ENCODE assay signal across 11 cellular contexts in the genomic region with DNA sequence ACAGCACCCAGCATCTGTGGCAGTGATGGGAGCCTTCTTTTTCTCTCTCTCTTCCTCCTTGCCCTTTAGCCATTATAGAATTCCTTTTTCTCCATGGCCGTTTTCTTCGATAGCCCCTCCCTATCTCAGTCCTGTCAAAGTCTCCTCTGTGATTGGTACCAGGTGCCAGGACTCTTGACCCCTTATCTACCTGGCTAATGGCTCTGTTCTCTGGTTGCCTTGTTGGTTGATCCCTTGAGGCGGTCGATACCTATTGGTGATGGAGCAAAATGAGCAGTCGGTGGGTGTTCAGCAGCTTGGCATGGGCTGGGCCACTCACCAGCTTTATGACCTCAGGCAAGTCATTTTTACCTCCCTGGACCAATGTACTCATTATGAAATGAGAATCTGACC. TPM values are rescaled to one million over a fixed set of nuclear protein-coding genes. Genes with fewer than 3 reads are reported as not detected.
A peak's percentile ranks its signal among the peaks of the same experiment; 100 is the strongest.
DNase-seq lines count a peak whose midpoint lies in the region; ATAC-seq and TF ChIP-seq lines count a peak whose summit lies in the region.
"Had no signal": no experiment of that assay in that cellular context is flagged by ENCODE, and none has a peak within 500 bp of the region (broad histone marks: within the 10 kb centered on the region; RNA-seq: fewer than 3 reads in every experiment).

No MANE protein-coding gene starts in this region.

- DNase-seq in heart right ventricle (no peak), cardiac septum (ENCODE audit: low spot score) (no peak), immature natural killer cell (no peak), suprapubic skin (ENCODE audit: low spot score in 2 of 2) (no peak), NCI-H2196 (lab: John Stamatoyannopoulos, UW; ENCODE audit: unreplicated experiment) (no peak)
- DNase-seq in activated T-helper 1 cell treated with anti-CD3 and anti-CD28 coated beads, Interleukin-12 subunit alpha, Interleukin-12 subunit beta, Interleukin-2, Interleukin-4 antibody, amounts not matched to agents 30 ng/mL and 10 ng/mL and 1 ng/mL, durations not matched to agents 14 hours and 24 hours and 36 hours (ENCODE audit: low spot score), result no peak
- DNase-seq: DMS153 had no signal

- H3K27ac ChIP-seq in heart right ventricle (no peak overlapping the region), suprapubic skin (no peak overlapping the region)
- H3K27ac ChIP-seq: parathyroid adenoma had no signal

- TF ChIP-seq POLR2A in suprapubic skin (IDR thresholded peaks at IDR 0.05), result no peak

- ATAC-seq in heart right ventricle (no peak), GM19463 (IDR thresholded peaks at IDR 0.05; ENCODE audit: unreplicated experiment) (no peak), SK-N-SH treated with all-trans-retinoic acid at 6 μM for 48 hours (no peak)

- peaks cover 74% of the 10 kb centered on the region for H3K4me1 Mint-ChIP-seq in activated T-helper 1 cell treated with anti-CD3 and anti-CD28 coated beads, Interleukin-12 subunit alpha, Interleukin-12 subunit beta, Interleukin-2, Interleukin-4 antibody, amounts not matched to agents 30 ng/mL and 10 ng/mL and 1 ng/mL, durations not matched to agents 14 hours and 24 hours and 36 hours (ENCODE audit: low read depth)
- peaks cover 19 to 20% of the 10 kb centered on the region in 2 donors for H3K4me1 Mint-ChIP-seq in immature natural killer cell

- no peaks in the 10 kb centered on the region for H3K9me3 Mint-ChIP-seq in activated T-helper 1 cell treated with anti-CD3 and anti-CD28 coated beads, Interleukin-12 subunit alpha, Interleukin-12 subunit beta, Interleukin-2, Interleukin-4 antibody, amounts not matched to agents 30 ng/mL and 10 ng/mL and 1 ng/mL, durations not matched to agents 14 hours and 24 hours and 36 hours
- H3K9me3 Mint-ChIP-seq in immature natural killer cell, result peaks cover 0 to 3% (median 0%) of the 10 kb centered on the region in 6 donors

- H3K27me3 ChIP-seq in heart right ventricle (peaks cover 0 to 44% (median 0%) of the 10 kb centered on the region in 7 donors), suprapubic skin (no peaks in the 10 kb centered on the region)

- TF ChIP-seq CTCF in heart right ventricle (IDR thresholded peaks at IDR 0.05), result no peak
- no peak for TF ChIP-seq CTCF in suprapubic skin (IDR thresholded peaks at IDR 0.05)

- H3K4me3 ChIP-seq in heart right ventricle (peak overlapping the region in 9 of 10 donors; percentile 63 to 95 (median 81)), suprapubic skin (peak overlapping the region; percentile 91)

- H3K4me1 ChIP-seq in heart right ventricle (peaks cover 11 to 72% (median 38%) of the 10 kb centered on the region in 9 donors), suprapubic skin (peaks cover 37% of the 10 kb centered on the region)

- peaks cover 16% of the 10 kb centered on the region for H3K27me3 Mint-ChIP-seq in activated T-helper 1 cell treated with anti-CD3 and anti-CD28 coated beads, Interleukin-12 subunit alpha, Interleukin-12 subunit beta, Interleukin-2, Interleukin-4 antibody, amounts not matched to agents 30 ng/mL and 10 ng/mL and 1 ng/mL, durations not matched to agents 14 hours and 24 hours and 36 hours (ENCODE audit: insufficient read depth)
- peaks cover 25 to 39% (median 35%) of the 10 kb centered on the region in 3 donors for H3K27me3 Mint-ChIP-seq in immature natural killer cell (ENCODE audit: low read depth in 3 of 3)

- no peak for TF ChIP-seq EP300 in suprapubic skin (IDR thresholded peaks at IDR 0.05)

- 89 to 98% methylated on average over 5 of the region's 5 CpGs for WGBS in heart right ventricle, 2 donors
- 84% methylated on average over 5 of the region's 5 CpGs for WGBS in suprapubic skin

- H3K9me3 ChIP-seq in heart right ventricle (no peaks in the 10 kb centered on the region), suprapubic skin (no peaks in the 10 kb centered on the region)
- H3K9me3 ChIP-seq: Peyer's patch had no signal

- peaks cover 0 to 12% (median 4%) of the 10 kb centered on the region in 9 donors for H3K36me3 ChIP-seq in heart right ventricle
- peaks cover 8% of the 10 kb centered on the region for H3K36me3 ChIP-seq in suprapubic skin

- H3K36me3 Mint-ChIP-seq in activated T-helper 1 cell treated with anti-CD3 and anti-CD28 coated beads, Interleukin-12 subunit alpha, Interleukin-12 subunit beta, Interleukin-2, Interleukin-4 antibody, amounts not matched to agents 30 ng/mL and 10 ng/mL and 1 ng/mL, durations not matched to agents 14 hours and 24 hours and 36 hours (ENCODE audit: low read depth), result peaks cover 28% of the 10 kb centered on the region
- H3K36me3 Mint-ChIP-seq in immature natural killer cell, result no peaks in the 10 kb centered on the region

- intact Hi-C loops in heart right ventricle (cut with DNase I) (loop anchor here in 3 of 10 donors (5.0 to 10.0 kb wide), 3 partner anchors 54 to 128 kb away; no protein-coding TSS in a partner anchor), cardiac septum (cut with DNase I) (loop anchor here (10.0 kb wide), 1 partner anchor 576 kb away; the partner anchor contains the start of genes DTL and INTS7)
- intact Hi-C loops in activated T-helper 1 cell treated with anti-CD3 and anti-CD28 coated beads, Interleukin-12 subunit alpha, Interleukin-12 subunit beta, Interleukin-2, Interleukin-4 antibody, amounts not matched to agents 30 ng/mL and 10 ng/mL and 1 ng/mL, durations not matched to agents 14 hours and 24 hours and 36 hours (cut with micrococcal nuclease), result loop anchor here (2.0 to 5.0 kb wide), 2 partner anchors 20 to 387 kb away; no protein-coding TSS in a partner anchor

- no peak overlapping the region for H3K27ac Mint-ChIP-seq in activated T-helper 1 cell treated with anti-CD3 and anti-CD28 coated beads, Interleukin-12 subunit alpha, Interleukin-12 subunit beta, Interleukin-2, Interleukin-4 antibody, amounts not matched to agents 30 ng/mL and 10 ng/mL and 1 ng/mL, durations not matched to agents 14 hours and 24 hours and 36 hours
- no peak overlapping the region for H3K27ac Mint-ChIP-seq in immature natural killer cell

- peak overlapping the region; percentile 95 for H3K4me3 Mint-ChIP-seq in activated T-helper 1 cell treated with anti-CD3 and anti-CD28 coated beads, Interleukin-12 subunit alpha, Interleukin-12 subunit beta, Interleukin-2, Interleukin-4 antibody, amounts not matched to agents 30 ng/mL and 10 ng/mL and 1 ng/mL, durations not matched to agents 14 hours and 24 hours and 36 hours
- peak overlapping the region; percentile 42 to 98 (median 73) for H3K4me3 Mint-ChIP-seq in immature natural killer cell

TF ChIP-seq in SK-N-SH treated with all-trans-retinoic acid at 6 μM for 48 hours, 23 proteins besides CTCF, POLR2A, EP300 and RAD21:
- TF ChIP-seq ZC3H10 (CRISPR knock-in tag; IDR thresholded peaks at IDR 0.05) (no peak), OSR1 (CRISPR knock-in tag; IDR thresholded peaks at IDR 0.05) (no peak), ZFP3 (CRISPR knock-in tag; IDR thresholded peaks at IDR 0.05) (no peak), CSDC2 (CRISPR knock-in tag; IDR thresholded peaks at IDR 0.05) (no peak), ZNF8 (CRISPR knock-in tag; IDR thresholded peaks at IDR 0.05) (no peak), BACH2 (CRISPR knock-in tag; IDR thresholded peaks at IDR 0.05; ENCODE audit: borderline replicate concordance) (no peak), ARNTL (CRISPR knock-in tag; IDR thresholded peaks at IDR 0.05; ENCODE audit: borderline replicate concordance, low read depth) (no peak), ISL1 (CRISPR knock-in tag; IDR thresholded peaks at IDR 0.05) (no peak), GLIS3 (CRISPR knock-in tag; IDR thresholded peaks at IDR 0.05) (no peak), SNAI2 (CRISPR knock-in tag; IDR thresholded peaks at IDR 0.05) (no peak), ZFP30 (CRISPR knock-in tag; IDR thresholded peaks at IDR 0.05) (no peak), TOX (CRISPR knock-in tag; IDR thresholded peaks at IDR 0.05; ENCODE audit: borderline replicate concordance) (no peak)

RNA-seq across cellular contexts. Expression of gene ATF3, which starts 2.0 kb away (rescaled TPM):
- total RNA-seq in heart right ventricle (100 to 1,000 TPM in 1 of 10 donors, 10 to 100 TPM in 8, 1 to 10 TPM in 1; 8.4 to 684 (median 25.9) TPM), cardiac septum (16.2 TPM), suprapubic skin (100 to 1,000 TPM in 2 of 4 donors, 10 to 100 TPM in 2; 43.9 to 151 (median 84.1) TPM)
- polyA plus RNA-seq in heart right ventricle (10 to 100 TPM; 16.9 to 40.0 TPM), immature natural killer cell (under 1 TPM in 2 of 3 donors, not detected in 1; 0.40 to 0.70 TPM)
- 23.0 and 23.3 TPM in 2 replicates for total RNA-seq in activated T-helper 1 cell treated with anti-CD3 and anti-CD28 coated beads, Interleukin-12 subunit alpha, Interleukin-12 subunit beta, Interleukin-2, Interleukin-4 antibody, amounts not matched to agents 30 ng/mL and 10 ng/mL and 1 ng/mL, durations not matched to agents 14 hours and 24 hours and 36 hours
